8 cellular contexts compared by ENCODE assay signal in the genomic region with DNA sequence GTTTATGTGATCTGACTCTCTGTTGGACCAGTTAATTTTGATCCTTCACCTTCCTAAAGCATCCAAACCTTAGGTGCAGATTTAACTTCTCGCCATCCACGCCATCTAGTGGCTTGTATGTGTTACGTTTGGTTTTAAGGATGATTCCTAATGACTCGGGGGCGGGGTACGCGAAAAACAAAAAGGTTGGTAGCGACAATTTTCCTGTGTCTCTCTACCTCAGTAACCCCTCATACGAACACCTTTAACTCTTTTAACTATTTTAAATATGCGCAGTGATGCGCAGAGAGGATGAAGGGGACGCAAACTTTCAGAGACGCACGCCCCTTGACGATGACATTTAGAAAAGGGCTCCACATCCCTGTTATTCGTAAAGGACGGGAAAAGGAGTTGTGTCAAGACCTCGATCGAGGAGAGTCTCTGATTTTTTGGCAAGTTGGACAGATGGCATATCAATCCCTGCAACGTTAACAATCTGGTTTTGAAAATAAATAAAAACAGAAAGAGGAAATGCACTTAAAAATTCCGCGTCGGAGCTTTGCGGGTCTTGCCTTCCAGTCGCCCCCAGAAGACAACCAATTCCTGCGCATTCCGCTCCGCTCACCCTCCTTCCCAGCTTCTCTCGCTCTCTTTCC. TPM values are rescaled to one million over a fixed set of nuclear protein-coding genes. Genes with fewer than 3 reads are reported as not detected.
DNase-seq lines count a peak whose midpoint lies in the region; ATAC-seq, FAIRE-seq and TF ChIP-seq lines count a peak whose summit lies in the region.

No MANE protein-coding gene starts in this region.

- peak overlapping the region; percentile 86 for H2AFZ ChIP-seq in IMR-90 (replicated peaks; ENCODE audit: low read length, poor library complexity)
- H2AFZ ChIP-seq in OCI-LY1 (ENCODE audit: low read length): no peak overlapping the region

- H3K9ac ChIP-seq in IMR-90 (ENCODE audit: low read depth, low read length): peak overlapping the region; percentile 12; the same call in 1 of the 2 replicates
- no peak overlapping the region for H3K9ac ChIP-seq in OCI-LY1 (ENCODE audit: low read length)

- H3K27me3 Mint-ChIP-seq in immature natural killer cell (ENCODE audit: low read depth in 3 of 3): peaks cover 3 to 6% (median 5%) of the 10 kb centered on the region in 3 donors

- no peak overlapping the region for H3K56ac ChIP-seq in IMR-90 (ENCODE audit: extremely low read depth, insufficient read depth, low read length)

- DNase-seq in IMR-90 (peak; percentile 53), dermis microvascular lymphatic vessel endothelial cell (ENCODE audit: low read depth in 2 of 2) (peak; percentile 20 to 46), lower lobe of right lung (no peak), urothelium cell line (ENCODE audit: low spot score) (peak; percentile 44), immature natural killer cell (no peak)

- no peaks in the 10 kb centered on the region for H3K9me1 ChIP-seq in IMR-90 (ENCODE audit: insufficient read depth, low read length)

- no TSS peak for BruUV-seq in IMR-90 (replicated peaks; lab: Mats Ljungman, UMichigan)

- H3K36me3 ChIP-seq in IMR-90 (ENCODE audit: control insufficient read depth, insufficient read depth, low read length): no peaks in the 10 kb centered on the region
- H3K36me3 ChIP-seq in OCI-LY1 (ENCODE audit: insufficient read depth, low read length): no peaks in the 10 kb centered on the region
- no peaks in the 10 kb centered on the region for H3K36me3 ChIP-seq in lower lobe of right lung

- H3K9me3 Mint-ChIP-seq in immature natural killer cell: peaks cover 0 to 41% (median 14%) of the 10 kb centered on the region in 6 donors

- ATAC-seq in GM21717 (IDR thresholded peaks at IDR 0.05; ENCODE audit: unreplicated experiment) (peak; percentile 60), IMR-90 (ENCODE audit: low read depth) (peak; percentile 73), lower lobe of right lung (peak; percentile 59 to 67)

- 0% methylated on average over 2 of the region's 29 CpGs; no CpG with 5 or more reads in 1 of the 2 experiments for WGBS in IMR-90 (ENCODE audit: extremely low coverage in 2 of 2, insufficient read length in 1 of 2), 2 experiments

- H3K9me3 ChIP-seq in IMR-90 (ENCODE audit: control insufficient read depth, insufficient read depth, low read length) (no peaks in the 10 kb centered on the region), OCI-LY1 (ENCODE audit: low read length) (no peaks in the 10 kb centered on the region), lower lobe of right lung (no peaks in the 10 kb centered on the region)

- no peak overlapping the region for H2AK9ac ChIP-seq in IMR-90 (replicated peaks; ENCODE audit: low read depth, low read length, poor library complexity)

- TF ChIP-seq RAD21 in IMR-90 (IDR thresholded peaks at IDR 0.05; ENCODE audit: low read length): peak; percentile 80

- H3K27ac ChIP-seq in IMR-90 (ENCODE audit: insufficient read depth, low read length): no peak overlapping the region
- no peak overlapping the region for H3K27ac ChIP-seq in OCI-LY1 (ENCODE audit: low read depth, low read length, poor library complexity, severe bottlenecking)
- H3K27ac ChIP-seq in lower lobe of right lung: no peak overlapping the region

- H3K14ac ChIP-seq in IMR-90 (replicated peaks; ENCODE audit: low read depth, low read length): no peak overlapping the region

- no peak overlapping the region for H4K5ac ChIP-seq in IMR-90 (ENCODE audit: low read depth, low read length)

- no peaks in the 10 kb centered on the region for H4K20me1 ChIP-seq in IMR-90 (ENCODE audit: insufficient read depth, low read length)
- H4K20me1 ChIP-seq in OCI-LY1 (ENCODE audit: insufficient read depth, low read length): no peaks in the 10 kb centered on the region

- H3K4me3 ChIP-seq in GM08714 (ENCODE audit: low read length) (peak overlapping the region; percentile 94), IMR-90 (ENCODE audit: insufficient read depth, low read depth, low read length) (peak overlapping the region; percentile 64), OCI-LY1 (ENCODE audit: low read depth, low read length, poor library complexity, severe bottlenecking) (no peak overlapping the region), lower lobe of right lung (peak overlapping the region; percentile 50)

- peak overlapping the region; percentile 99 for H3K4me2 ChIP-seq in IMR-90 (ENCODE audit: low read depth, low read length)
- H3K4me2 ChIP-seq in OCI-LY1 (ENCODE audit: low read length): no peak overlapping the region

- H3F3A ChIP-seq in OCI-LY1 (ENCODE audit: insufficient read depth, low read length): no peaks in the 10 kb centered on the region

- no peak overlapping the region for H2BK5ac ChIP-seq in IMR-90 (ENCODE audit: low read depth, low read length, poor library complexity, severe bottlenecking)

- in situ Hi-C loops in IMR-90 (cut with MboI; ENCODE audit: low sequenced_read_pairs): loop anchor here (10.0 kb wide), 1 partner anchor 998 kb away; no protein-coding TSS in a partner anchor

- no peaks in the 10 kb centered on the region for H3K79me2 ChIP-seq in OCI-LY1 (ENCODE audit: insufficient read depth, low read length)

- H3K4me1 Mint-ChIP-seq in immature natural killer cell: no peaks in the 10 kb centered on the region

- no peak overlapping the region for H2BK120ac ChIP-seq in IMR-90 (ENCODE audit: low read depth, low read length)

- no peak overlapping the region for H4K8ac ChIP-seq in IMR-90 (ENCODE audit: low read depth in 2 of 2, low read length in 2 of 2)

- H3K9me2 ChIP-seq in OCI-LY1 (ENCODE audit: low read depth, low read length): no peaks in the 10 kb centered on the region

- H3K27me3 ChIP-seq in IMR-90 (ENCODE audit: control insufficient read depth, insufficient read depth, low read length) (peaks cover 17% of the 10 kb centered on the region), OCI-LY1 (ENCODE audit: insufficient read depth, low read length) (no peaks in the 10 kb centered on the region), lower lobe of right lung (ENCODE audit: low read depth) (peaks cover 8% of the 10 kb centered on the region)

- H3K4me1 ChIP-seq in IMR-90 (ENCODE audit: control insufficient read depth, insufficient read depth, low read length): no peaks in the 10 kb centered on the region
- no peaks in the 10 kb centered on the region for H3K4me1 ChIP-seq in OCI-LY1 (ENCODE audit: insufficient read depth, low read length, severe bottlenecking)
- peaks cover 8% of the 10 kb centered on the region for H3K4me1 ChIP-seq in lower lobe of right lung

- H2AK5ac ChIP-seq in IMR-90 (ENCODE audit: low read depth, low read length): no peak overlapping the region

- dilution Hi-C loops in IMR-90 (cut with HindIII; ENCODE audit: low sequenced_read_pairs, unreplicated experiment): no loop called here

- no peak overlapping the region for H2BK20ac ChIP-seq in IMR-90 (ENCODE audit: low read depth, low read length)

- intact Hi-C loops in IMR-90 (cut with micrococcal nuclease) (loop anchor here (1.0 to 10.0 kb wide), 6 partner anchors 220 to 1002 kb away; no protein-coding TSS in a partner anchor), lower lobe of right lung (cut with DNase I) (no loop called here)

- H2BK15ac ChIP-seq in IMR-90 (ENCODE audit: low read depth, low read length): no peak overlapping the region

- no peak overlapping the region for H4K91ac ChIP-seq in IMR-90 (ENCODE audit: insufficient read depth, low read depth, low read length)

- no peak overlapping the region; the same call in 1 of the 2 replicates for H3K23ac ChIP-seq in IMR-90 (ENCODE audit: low read depth, low read length)

- H3K27ac Mint-ChIP-seq in immature natural killer cell: no peak overlapping the region

- POLR2A ChIA-PET in IMR-90 (lab: Charles Lee; ENCODE audit: unreplicated experiment): no interaction called here

- no peak overlapping the region for H3K18ac ChIP-seq in IMR-90 (ENCODE audit: low read depth, low read length)

- CTCF ChIA-PET in IMR-90 (lab: Yijun Ruan, JAX): interaction anchor here (0.6 to 1.8 kb wide), 5 partner anchors 44 to 1000 kb away, joined by 3 to 7 read pairs (median 3); no protein-coding TSS in a partner anchor

- no peaks in the 10 kb centered on the region for H3K36me3 Mint-ChIP-seq in immature natural killer cell

- H3K4me3 Mint-ChIP-seq in immature natural killer cell: no peak overlapping the region

- no peak for TF ChIP-seq POLR2A in IMR-90 (IDR thresholded peaks at IDR 0.05; ENCODE audit: low read depth, low read length)

- peak; percentile 78 for TF ChIP-seq CTCF in IMR-90 (conservative IDR thresholded peaks at IDR 0.05; ENCODE audit: low read depth, low read length)
- TF ChIP-seq CTCF in OCI-LY1 (IDR thresholded peaks at IDR 0.05; ENCODE audit: low read length): peak; percentile 96
- TF ChIP-seq CTCF in lower lobe of right lung (IDR thresholded peaks at IDR 0.05): peak; percentile 49

- H3K79me1 ChIP-seq in IMR-90 (ENCODE audit: low read depth in 1 of 2, low read length in 2 of 2): no peaks in the 10 kb centered on the region

- no peak for FAIRE-seq in urothelium cell line (lab: Jason Lieb, UNC)

- no peak overlapping the region for H3K4ac ChIP-seq in IMR-90 (ENCODE audit: low read depth, low read length)

TF ChIP-seq in IMR-90, 13 proteins besides CTCF, POLR2A, EP300 and RAD21 (continues in another document):
- TF ChIP-seq, protein P1, sequence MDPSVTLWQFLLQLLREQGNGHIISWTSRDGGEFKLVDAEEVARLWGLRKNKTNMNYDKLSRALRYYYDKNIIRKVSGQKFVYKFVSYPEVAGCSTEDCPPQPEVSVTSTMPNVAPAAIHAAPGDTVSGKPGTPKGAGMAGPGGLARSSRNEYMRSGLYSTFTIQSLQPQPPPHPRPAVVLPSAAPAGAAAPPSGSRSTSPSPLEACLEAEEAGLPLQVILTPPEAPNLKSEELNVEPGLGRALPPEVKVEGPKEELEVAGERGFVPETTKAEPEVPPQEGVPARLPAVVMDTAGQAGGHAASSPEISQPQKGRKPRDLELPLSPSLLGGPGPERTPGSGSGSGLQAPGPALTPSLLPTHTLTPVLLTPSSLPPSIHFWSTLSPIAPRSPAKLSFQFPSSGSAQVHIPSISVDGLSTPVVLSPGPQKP (IDR thresholded peaks at IDR 0.05; ENCODE audit: borderline replicate concordance, low read depth, low read length): no peak
- no peak for TF ChIP-seq MAFK (IDR thresholded peaks at IDR 0.05; ENCODE audit: low read depth, low read length)
- TF ChIP-seq, protein P2, sequence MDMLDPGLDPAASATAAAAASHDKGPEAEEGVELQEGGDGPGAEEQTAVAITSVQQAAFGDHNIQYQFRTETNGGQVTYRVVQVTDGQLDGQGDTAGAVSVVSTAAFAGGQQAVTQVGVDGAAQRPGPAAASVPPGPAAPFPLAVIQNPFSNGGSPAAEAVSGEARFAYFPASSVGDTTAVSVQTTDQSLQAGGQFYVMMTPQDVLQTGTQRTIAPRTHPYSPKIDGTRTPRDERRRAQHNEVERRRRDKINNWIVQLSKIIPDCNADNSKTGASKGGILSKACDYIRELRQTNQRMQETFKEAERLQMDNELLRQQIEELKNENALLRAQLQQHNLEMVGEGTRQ (IDR thresholded peaks at IDR 0.05; ENCODE audit: low read depth, low read length): no peak

RNA-seq across cellular contexts. Expression of gene KCND2, which starts 0.6 kb away (rescaled TPM):
- total RNA-seq in IMR-90 (2012; rRNA removed) (under 0.01 TPM in 2 replicates), dermis microvascular lymphatic vessel endothelial cell (0.13 and 0.38 TPM in 2 replicates), lower lobe of right lung (0.38 TPM)
- polyA plus RNA-seq in IMR-90 (2012; rRNA removed) (not detected in 2 replicates), immature natural killer cell (not detected)
- not detected in 2 replicates for polyA plus RNA-seq in IMR-90 (2012; cell fraction: cytosol; rRNA removed)
- polyA plus RNA-seq in IMR-90 (2012; cell fraction: nucleus; rRNA removed; ENCODE audit: low replicate concordance): 0.02 TPM in 1 of 2 replicates, not detected in the other

Comparison
In these comparisons a context has a peak if more than half of its experiments do, and no peak if none do; other contexts are left out.
1. DNase-seq: peak in IMR-90 (single experiment), dermis microvascular lymphatic vessel endothelial cell (2 of 2) and urothelium cell line (single experiment); none in lower lobe of right lung (single experiment) and immature natural killer cell (0 of 3).
2. Peak in every context shown above with its lines, with median percentiles within 50 percentile points of each other: ATAC-seq and CTCF ChIP-seq.